ENCODE assay signal across 8 cellular contexts in the genomic region with DNA sequence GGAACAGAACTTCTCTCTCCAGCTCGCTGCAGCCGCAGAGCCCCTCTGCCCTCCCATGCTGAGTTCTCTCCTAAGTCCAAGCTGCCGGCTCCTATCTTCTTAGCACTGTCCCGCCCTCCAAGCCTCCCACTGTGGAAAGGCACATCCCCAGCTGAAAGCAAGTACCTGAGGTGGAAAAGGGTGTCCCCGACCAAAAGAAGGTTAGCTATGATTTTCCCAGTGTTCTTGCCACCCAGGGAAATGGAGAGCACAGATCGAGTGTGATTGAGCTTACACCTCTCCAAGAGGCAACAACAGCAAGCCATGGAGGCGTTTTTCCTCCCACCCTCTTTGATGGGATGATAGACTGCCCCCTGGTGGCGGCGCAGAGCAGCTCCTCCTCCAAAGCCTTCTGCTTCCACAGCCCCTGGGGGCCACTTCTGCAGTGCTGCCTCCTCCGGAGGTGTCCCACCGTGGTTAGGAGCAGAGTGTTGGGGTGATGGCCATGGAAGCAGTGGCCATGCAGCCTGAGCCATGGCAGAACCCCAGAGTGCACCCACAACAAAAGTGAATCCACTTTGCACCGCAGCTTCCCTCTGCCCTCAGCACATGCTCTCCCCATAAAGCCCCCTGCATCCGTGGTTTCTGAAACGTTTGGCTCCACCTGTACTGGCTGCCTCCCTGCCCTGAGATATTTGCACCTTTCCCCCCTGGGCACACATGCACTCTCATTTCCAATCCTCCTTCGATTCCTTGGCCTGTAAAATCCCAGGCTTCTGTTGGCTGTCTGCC.
DNase-seq lines count a peak whose midpoint lies in the region; ATAC-seq and TF ChIP-seq lines count a peak whose summit lies in the region.

No MANE protein-coding gene starts in this region.

- no peaks in the 10 kb centered on the region for H3K36me3 Mint-ChIP-seq in activated naive CD8-positive, alpha-beta T cell treated with anti-CD3 and anti-CD28 coated beads, Interleukin-2, amount 50 U/mL, for 24 hours (ENCODE audit: low read depth)

- peak; percentile 30 to 45 for DNase-seq in AML-193 (lab: John Stamatoyannopoulos, UW)
- DNase-seq in activated naive CD8-positive, alpha-beta T cell treated with anti-CD3 and anti-CD28 coated beads, Interleukin-2, amount 50 U/mL, for 24 hours = peak; percentile 70
- DNase-seq in iPS-NIHi7 (ENCODE audit: extremely low spot score) = peak; percentile 89
- peak; percentile 60 for DNase-seq in stimulated activated CD4-positive, alpha-beta T cell treated with anti-CD3 and anti-CD28 coated beads, Interleukin-4, amount 100 ng/mL, for 1 hour

- ATAC-seq in GM19035 (IDR thresholded peaks at IDR 0.05; ENCODE audit: unreplicated experiment) (peak; percentile 72), SK-N-SH treated with all-trans-retinoic acid at 6 μM for 48 hours (peak; percentile 91), HG03097 (IDR thresholded peaks at IDR 0.05; ENCODE audit: low FRiP score, unreplicated experiment) (no peak)
- peak; percentile 52 for ATAC-seq in activated naive CD8-positive, alpha-beta T cell treated with anti-CD3 and anti-CD28 coated beads, Interleukin-2, amount 50 U/mL, for 24 hours

- peaks cover 4% of the 10 kb centered on the region; the same call in 1 of the 2 replicates for H3K9me3 ChIP-seq in HUES6 (ENCODE audit: control insufficient read depth, insufficient read depth, low read depth, low read length)

- no peak overlapping the region for H3K9ac ChIP-seq in HUES6 (ENCODE audit: low read length)

- no peak overlapping the region for H3K4me3 Mint-ChIP-seq in activated naive CD8-positive, alpha-beta T cell treated with anti-CD3 and anti-CD28 coated beads, Interleukin-2, amount 50 U/mL, for 24 hours

- H3K27ac ChIP-seq in HUES6 (ENCODE audit: low read depth, low read length) = no peak overlapping the region

- H3K4me1 ChIP-seq in HUES6 (ENCODE audit: control insufficient read depth, insufficient read depth, low read length) = peaks cover 23% of the 10 kb centered on the region

- no peaks in the 10 kb centered on the region for H3K9me3 Mint-ChIP-seq in activated naive CD8-positive, alpha-beta T cell treated with anti-CD3 and anti-CD28 coated beads, Interleukin-2, amount 50 U/mL, for 24 hours

- peaks cover 7% of the 10 kb centered on the region for H3K27me3 Mint-ChIP-seq in activated naive CD8-positive, alpha-beta T cell treated with anti-CD3 and anti-CD28 coated beads, Interleukin-2, amount 50 U/mL, for 24 hours

- H3K27me3 ChIP-seq in HUES6 (ENCODE audit: control insufficient read depth, insufficient read depth, low read length) = no peaks in the 10 kb centered on the region

- H3K4me1 Mint-ChIP-seq in activated naive CD8-positive, alpha-beta T cell treated with anti-CD3 and anti-CD28 coated beads, Interleukin-2, amount 50 U/mL, for 24 hours = no peaks in the 10 kb centered on the region

- no peaks in the 10 kb centered on the region for H3K36me3 ChIP-seq in HUES6 (ENCODE audit: control insufficient read depth, insufficient read depth, low read length)

- peak overlapping the region; percentile 12; the same call in 1 of the 2 replicates for H3K4me3 ChIP-seq in HUES6 (ENCODE audit: low read depth, low read length)

- no peak overlapping the region for H3K27ac Mint-ChIP-seq in activated naive CD8-positive, alpha-beta T cell treated with anti-CD3 and anti-CD28 coated beads, Interleukin-2, amount 50 U/mL, for 24 hours

TF ChIP-seq in SK-N-SH treated with all-trans-retinoic acid at 6 μM for 48 hours, 23 proteins besides CTCF, POLR2A, EP300 and RAD21:
- TF ChIP-seq ZFP3 (CRISPR knock-in tag; IDR thresholded peaks at IDR 0.05) (no peak), ZFP30 (CRISPR knock-in tag; IDR thresholded peaks at IDR 0.05) (no peak), ZC3H10 (CRISPR knock-in tag; IDR thresholded peaks at IDR 0.05) (no peak), CSDC2 (CRISPR knock-in tag; IDR thresholded peaks at IDR 0.05) (no peak), ARNTL (CRISPR knock-in tag; IDR thresholded peaks at IDR 0.05; ENCODE audit: borderline replicate concordance, low read depth) (no peak), SNAI2 (CRISPR knock-in tag; IDR thresholded peaks at IDR 0.05) (no peak), RARB (CRISPR knock-in tag; IDR thresholded peaks at IDR 0.05) (no peak), ISL1 (CRISPR knock-in tag; IDR thresholded peaks at IDR 0.05) (no peak), ZNF565 (CRISPR knock-in tag; conservative IDR thresholded peaks at IDR 0.05; ENCODE audit: low read depth) (no peak), TCF4 (CRISPR knock-in tag; IDR thresholded peaks at IDR 0.05; ENCODE audit: borderline replicate concordance) (no peak), OSR1 (CRISPR knock-in tag; IDR thresholded peaks at IDR 0.05) (no peak)
- TF ChIP-seq, protein P1, sequence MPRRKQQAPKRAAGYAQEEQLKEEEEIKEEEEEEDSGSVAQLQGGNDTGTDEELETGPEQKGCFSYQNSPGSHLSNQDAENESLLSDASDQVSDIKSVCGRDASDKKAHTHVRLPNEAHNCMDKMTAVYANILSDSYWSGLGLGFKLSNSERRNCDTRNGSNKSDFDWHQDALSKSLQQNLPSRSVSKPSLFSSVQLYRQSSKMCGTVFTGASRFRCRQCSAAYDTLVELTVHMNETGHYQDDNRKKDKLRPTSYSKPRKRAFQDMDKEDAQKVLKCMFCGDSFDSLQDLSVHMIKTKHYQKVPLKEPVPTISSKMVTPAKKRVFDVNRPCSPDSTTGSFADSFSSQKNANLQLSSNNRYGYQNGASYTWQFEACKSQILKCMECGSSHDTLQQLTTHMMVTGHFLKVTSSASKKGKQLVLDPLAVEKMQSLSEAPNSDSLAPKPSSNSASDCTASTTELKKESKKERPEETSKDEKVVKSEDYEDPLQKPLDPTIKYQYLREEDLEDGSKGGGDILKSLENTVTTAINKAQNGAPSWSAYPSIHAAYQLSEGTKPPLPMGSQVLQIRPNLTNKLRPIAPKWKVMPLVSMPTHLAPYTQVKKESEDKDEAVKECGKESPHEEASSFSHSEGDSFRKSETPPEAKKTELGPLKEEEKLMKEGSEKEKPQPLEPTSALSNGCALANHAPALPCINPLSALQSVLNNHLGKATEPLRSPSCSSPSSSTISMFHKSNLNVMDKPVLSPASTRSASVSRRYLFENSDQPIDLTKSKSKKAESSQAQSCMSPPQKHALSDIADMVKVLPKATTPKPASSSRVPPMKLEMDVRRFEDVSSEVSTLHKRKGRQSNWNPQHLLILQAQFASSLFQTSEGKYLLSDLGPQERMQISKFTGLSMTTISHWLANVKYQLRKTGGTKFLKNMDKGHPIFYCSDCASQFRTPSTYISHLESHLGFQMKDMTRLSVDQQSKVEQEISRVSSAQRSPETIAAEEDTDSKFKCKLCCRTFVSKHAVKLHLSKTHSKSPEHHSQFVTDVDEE (CRISPR knock-in tag; IDR thresholded peaks at IDR 0.05) = no peak

Comparison
In these comparisons a context has a peak if more than half of its experiments do, and no peak if none do; other contexts are left out.
1. DNase-seq: peak in every context shown above with its lines; median percentile 89 in iPS-NIHi7; 70 in activated naive CD8-positive, alpha-beta T cell treated with anti-CD3 and anti-CD28 coated beads, Interleukin-2, amount 50 U/mL, for 24 hours; 60 in stimulated activated CD4-positive, alpha-beta T cell treated with anti-CD3 and anti-CD28 coated beads, Interleukin-4, amount 100 ng/mL, for 1 hour; 38 in AML-193.